28 cellular contexts compared by ENCODE assay signal in the genomic region with DNA sequence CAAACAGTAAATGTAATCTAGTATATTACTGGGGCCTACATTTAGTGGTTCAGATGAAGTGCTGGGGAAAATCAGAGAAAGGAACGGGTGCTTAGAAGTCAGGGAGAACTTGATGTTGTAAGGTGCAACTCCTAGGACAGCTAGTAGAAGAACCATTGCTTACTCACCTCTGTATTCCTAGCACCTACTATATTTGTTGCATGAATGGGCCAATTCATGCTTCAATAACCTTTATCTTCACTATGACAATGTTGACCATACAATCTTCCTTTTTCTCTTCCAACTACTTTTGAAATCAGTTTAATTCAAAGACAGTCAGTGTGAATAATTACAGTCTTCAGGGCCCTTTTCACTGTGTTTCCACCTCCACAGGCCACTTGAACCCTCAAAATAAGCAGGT.
"Had no signal": no experiment of that assay in that cellular context is flagged by ENCODE, and none has a peak within 500 bp of the region (broad histone marks: within the 10 kb centered on the region; RNA-seq: fewer than 3 reads in every experiment).

No MANE protein-coding gene starts in this region.

- ATAC-seq: activated CD4-positive, CD25-positive, alpha-beta regulatory T cell treated with anti-CD3 and anti-CD28 coated beads, Interleukin-2, amount 50 U/mL, for 24 hours; activated CD8-positive, alpha-beta T cell treated with anti-CD3 and anti-CD28 coated beads for 36 hours; activated T-cell treated with anti-CD3 and anti-CD28 coated beads, Interleukin-2, amount 50 U/mL, for 4 hours; activated T-helper 17 cell treated with anti-CD3 and anti-CD28 coated beads, Interleukin-2, amount 50 U/mL, for 72 hours; esophagus mucosa; T-helper 17 cell had no signal

- DNase-seq: activated B cell treated with CpG ODN at 0.5 μM for 24 hours; activated CD4-positive, alpha-beta T cell treated with anti-CD3 and anti-CD28 coated beads for 48 hours; activated CD4-positive, alpha-beta T cell treated with anti-CD3 and anti-CD28 coated beads, Interleukin-2, amount 50 U/mL, for 1 hour; activated CD4-positive, alpha-beta T cell treated with anti-CD3 and anti-CD28 coated beads, Interleukin-2, amount 50 U/mL, for 48 hours; activated CD8-positive, alpha-beta memory T cell treated with anti-CD3 and anti-CD28 coated beads for 24 hours; activated CD8-positive, alpha-beta T cell treated with anti-CD3 and anti-CD28 coated beads for 36 hours; activated effector memory CD4-positive, alpha-beta T cell treated with Interleukin-2 at 50 U/mL for 16 hours; activated gamma-delta T cell treated with Interleukin-2 at 50 U/mL for 16 hours; activated naive CD4-positive, alpha-beta T cell treated with anti-CD3 and anti-CD28 coated beads, Interleukin-2, amount 50 U/mL, for 16 hours; activated naive CD4-positive, alpha-beta T cell treated with Interleukin-2 at 50 U/mL for 16 hours; activated T-cell treated with anti-CD3 and anti-CD28 coated beads, Interleukin-2, amount 50 U/mL, for 4 hours; amniotic stem cell; anterior cingulate cortex; brain microvascular endothelial cell; dorsolateral prefrontal cortex; effector memory CD4-positive, alpha-beta T cell; endodermal cell; foreskin fibroblast; T-helper 1 cell; T-helper 17 cell; T1000; WERI-Rb-1 had no signal

- H3K4me3 ChIP-seq: coronary artery, dorsolateral prefrontal cortex had no signal

- FAIRE-seq: bronchial epithelial cell, frontal cortex had no signal

- H3K27ac ChIP-seq: brain microvascular endothelial cell, coronary artery, dorsolateral prefrontal cortex, WERI-Rb-1 had no signal

- H3K27me3 ChIP-seq: brain microvascular endothelial cell, dorsolateral prefrontal cortex had no signal

- H3K36me3 ChIP-seq: brain microvascular endothelial cell, WERI-Rb-1 had no signal
